Comparison of ENCODE assay signal across 13 cellular contexts in the genomic region with DNA sequence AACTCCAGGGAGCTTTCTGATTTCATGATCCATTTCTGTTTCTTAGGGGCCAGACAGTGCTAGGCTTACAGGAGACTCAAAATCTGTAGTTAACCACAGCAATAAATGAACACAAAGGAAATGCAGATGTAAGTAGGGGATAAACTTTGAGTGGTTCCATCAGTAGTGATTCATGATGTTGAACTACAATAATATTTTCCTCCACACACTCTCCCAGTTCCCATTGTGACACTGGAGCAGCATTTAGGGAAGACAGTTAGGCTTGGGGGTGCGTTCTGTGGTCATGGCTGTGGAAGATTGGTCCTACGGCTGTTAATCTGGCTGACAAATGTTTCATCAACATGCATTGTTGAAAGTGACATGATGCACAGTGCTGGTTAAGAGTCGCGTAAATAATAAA.
DNase-seq lines count a peak whose midpoint lies in the region; ATAC-seq and TF ChIP-seq lines count a peak whose summit lies in the region.
"Had no signal": no experiment of that assay in that cellular context is flagged by ENCODE, and none has a peak within 500 bp of the region (broad histone marks: within the 10 kb centered on the region; RNA-seq: fewer than 3 reads in every experiment).

No MANE protein-coding gene starts in this region.

- no peaks in the 10 kb centered on the region for H3K27me3 ChIP-seq in Caco-2 (replicated peaks; ENCODE audit: control insufficient read depth, insufficient read depth, low read length)
- H3K27me3 ChIP-seq in thyroid gland = no peaks in the 10 kb centered on the region
- H3K27me3 ChIP-seq: vagina had no signal

- H3K4me1 ChIP-seq in Caco-2 (peaks cover 51% of the 10 kb centered on the region), thyroid gland (peaks cover 5 to 16% of the 10 kb centered on the region in 2 donors)

- WGBS in thyroid gland, 2 donors = 89 to 95% methylated on average over 4 of the region's 4 CpGs

- no peak overlapping the region for H3K4me3 Mint-ChIP-seq in Caco-2 (ENCODE audit: unreplicated experiment)
- no peak overlapping the region for H3K4me3 Mint-ChIP-seq in T-helper 2 cell treated with Interferon-gamma antibody and Interleukin-4, amounts not matched to agents 5 μg/mL and 100 μg/mL, for 36 hours
- H3K4me3 Mint-ChIP-seq: CD4-positive, CD25-positive, alpha-beta regulatory T cell; H9 had no signal

- H3K9me3 ChIP-seq in Caco-2 (no peaks in the 10 kb centered on the region), thyroid gland (no peaks in the 10 kb centered on the region)
- H3K9me3 ChIP-seq: vagina had no signal

- no peaks in the 10 kb centered on the region for H3K36me3 Mint-ChIP-seq in Caco-2 (ENCODE audit: insufficient read depth, unreplicated experiment)
- no peaks in the 10 kb centered on the region for H3K36me3 Mint-ChIP-seq in T-helper 2 cell treated with Interferon-gamma antibody and Interleukin-4, amounts not matched to agents 5 μg/mL and 100 μg/mL, for 36 hours (ENCODE audit: low read depth)
- H3K36me3 Mint-ChIP-seq: CD4-positive, CD25-positive, alpha-beta regulatory T cell had no signal

- H3K36me3 ChIP-seq in Caco-2 (ENCODE audit: control insufficient read depth, insufficient read depth, low read length) (no peaks in the 10 kb centered on the region), thyroid gland (no peaks in the 10 kb centered on the region)
- H3K36me3 ChIP-seq: vagina had no signal

- TF ChIP-seq POLR2A in thyroid gland (IDR thresholded peaks at IDR 0.05) = no peak

- ATAC-seq in GM19397 (IDR thresholded peaks at IDR 0.05; ENCODE audit: unreplicated experiment) = no peak

- H3K4me1 Mint-ChIP-seq in Caco-2 (ENCODE audit: low read depth, unreplicated experiment) = peaks cover 44% of the 10 kb centered on the region
- no peaks in the 10 kb centered on the region for H3K4me1 Mint-ChIP-seq in T-helper 2 cell treated with Interferon-gamma antibody and Interleukin-4, amounts not matched to agents 5 μg/mL and 100 μg/mL, for 36 hours (ENCODE audit: low read depth)
- H3K4me1 Mint-ChIP-seq: CD4-positive, CD25-positive, alpha-beta regulatory T cell had no signal

- no peaks in the 10 kb centered on the region for H3K9me3 Mint-ChIP-seq in Caco-2 (ENCODE audit: unreplicated experiment)
- H3K9me3 Mint-ChIP-seq in T-helper 2 cell treated with Interferon-gamma antibody and Interleukin-4, amounts not matched to agents 5 μg/mL and 100 μg/mL, for 36 hours = no peaks in the 10 kb centered on the region
- H3K9me3 Mint-ChIP-seq: H9 had no signal

- H3K27ac Mint-ChIP-seq in Caco-2 (ENCODE audit: unreplicated experiment) = peak overlapping the region; percentile 86
- H3K27ac Mint-ChIP-seq in T-helper 2 cell treated with Interferon-gamma antibody and Interleukin-4, amounts not matched to agents 5 μg/mL and 100 μg/mL, for 36 hours = no peak overlapping the region
- H3K27ac Mint-ChIP-seq: CD4-positive, CD25-positive, alpha-beta regulatory T cell had no signal

- CTCF ChIA-PET in Caco-2 (lab: Charles Lee) = interaction anchor here (0.6 kb wide), 1 partner anchor 88 kb away, joined by 5 read pairs; no protein-coding TSS in a partner anchor

- POLR2A ChIA-PET in Caco-2 (lab: Charles Lee) = no interaction called here

- DNase-seq in Caco-2 = no peak
- peak; percentile 79 for DNase-seq in M059J (ENCODE audit: low read depth)
- DNase-seq in dermis blood vessel endothelial cell = peak; percentile 34
- peak; percentile 79 for DNase-seq in myocyte (ENCODE audit: low read depth)
- no peak for DNase-seq in T-helper 2 cell treated with Interferon-gamma antibody and Interleukin-4, amounts not matched to agents 5 μg/mL and 100 μg/mL, for 36 hours (ENCODE audit: low spot score)
- DNase-seq in DMS153 treated with DMSO at 0.1 percent for 48 hours (lab: John Stamatoyannopoulos, UW; ENCODE audit: unreplicated experiment) = no peak
- no peak for DNase-seq in thyroid gland
- DNase-seq: activated T-cell treated with anti-CD3 and anti-CD28 coated beads, Interleukin-2, amount 50 U/mL, for 1 hour; CD4-positive, CD25-positive, alpha-beta regulatory T cell; H9; OCI-M1 had no signal

- BruUV-seq in Caco-2 (replicated peaks; lab: Mats Ljungman, UMichigan) = no TSS peak

- peak overlapping the region in 1 of 3 donors; percentile 53 for H3K27ac ChIP-seq in thyroid gland

- no peak overlapping the region for H3K4me3 ChIP-seq in Caco-2 (ENCODE audit: low read depth, low read length)
- H3K4me3 ChIP-seq in thyroid gland (replicated peaks in 1 of 3) = no peak overlapping the region
- H3K4me3 ChIP-seq: vagina had no signal

- H3K27me3 Mint-ChIP-seq in Caco-2 (ENCODE audit: insufficient read depth, unreplicated experiment) = no peaks in the 10 kb centered on the region
- H3K27me3 Mint-ChIP-seq in T-helper 2 cell treated with Interferon-gamma antibody and Interleukin-4, amounts not matched to agents 5 μg/mL and 100 μg/mL, for 36 hours (ENCODE audit: low read depth) = peaks cover 13% of the 10 kb centered on the region

- no peak for TF ChIP-seq CTCF in Caco-2 (IDR thresholded peaks at IDR 0.05; ENCODE audit: insufficient read depth in 1 of 2, low read depth in 1 of 2, low read length in 1 of 2, severe bottlenecking in 1 of 2, unreplicated experiment in 1 of 2)
- no peak for TF ChIP-seq CTCF in thyroid gland (IDR thresholded peaks at IDR 0.05)

- intact Hi-C loops in Caco-2 (cut with micrococcal nuclease; ENCODE audit: unreplicated experiment) (no loop called here), thyroid gland (cut with DNase I) (no loop called here)

Comparison
In these comparisons a context has a peak if more than half of its experiments do, and no peak if none do; other contexts are left out.
1. DNase-seq: peak in M059J (single experiment), dermis blood vessel endothelial cell (single experiment) and myocyte (single experiment); none in Caco-2 (0 of 2), T-helper 2 cell treated with Interferon-gamma antibody and Interleukin-4, amounts not matched to agents 5 μg/mL and 100 μg/mL, for 36 hours (single experiment), DMS153 treated with DMSO at 0.1 percent for 48 hours (single experiment) and thyroid gland (0 of 2).